In the genomic region with DNA sequence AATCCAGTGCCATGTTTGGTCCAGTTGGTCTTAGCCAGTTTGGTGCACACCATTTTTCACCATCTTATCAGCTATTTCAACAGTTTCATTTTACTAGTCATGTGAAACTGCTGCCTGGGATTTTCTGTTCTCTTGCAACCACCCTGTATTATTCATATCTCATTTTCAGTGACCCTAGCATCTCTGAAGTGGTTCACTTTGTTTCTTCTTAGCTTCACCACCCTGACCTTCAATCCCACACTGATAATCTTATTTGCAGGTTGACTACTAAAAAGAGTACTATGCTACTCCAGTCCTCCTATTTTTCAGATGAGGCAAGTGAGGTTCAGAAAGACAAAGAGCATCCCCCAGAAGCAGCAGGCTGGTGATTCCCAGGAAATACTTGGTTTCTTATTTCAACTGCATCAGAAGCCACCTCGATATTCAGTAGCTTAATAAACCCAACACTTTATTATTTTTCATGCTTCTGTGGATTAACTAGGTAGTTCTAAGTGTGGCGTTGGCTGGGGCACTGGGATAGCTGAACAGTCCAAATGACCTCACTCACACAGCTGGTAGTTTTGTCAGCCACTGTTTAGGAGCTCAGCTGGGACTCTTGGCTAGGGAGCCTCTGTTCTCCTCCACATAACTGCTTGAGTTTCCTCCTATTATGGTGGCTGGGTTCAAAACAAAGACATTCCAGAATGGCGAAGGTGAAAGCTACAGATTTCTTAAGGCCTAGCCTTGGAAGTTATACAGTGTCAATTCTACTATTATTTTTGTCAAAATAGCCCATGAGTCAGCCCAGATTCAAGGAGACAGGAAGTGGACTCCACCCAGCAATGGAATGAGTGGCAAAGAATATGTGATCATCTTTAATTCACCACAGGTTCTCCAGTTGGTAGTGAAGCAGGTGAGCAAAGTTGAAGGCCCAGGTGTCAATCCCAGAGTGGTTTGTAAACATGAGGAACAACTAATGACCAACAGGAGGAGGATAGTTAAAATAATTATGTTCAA, we compare ENCODE assay signal across 18 cellular contexts.
DNase-seq lines count a peak whose midpoint lies in the region; ATAC-seq and TF ChIP-seq lines count a peak whose summit lies in the region.
"Had no signal": no experiment of that assay in that cellular context is flagged by ENCODE, and none has a peak within 500 bp of the region (broad histone marks: within the 10 kb centered on the region; RNA-seq: fewer than 3 reads in every experiment).

No MANE protein-coding gene starts in this region.

- H4K20me1 ChIP-seq in KMS-11 (ENCODE audit: insufficient read depth), result no peaks in the 10 kb centered on the region

- no peak overlapping the region for H3K9ac ChIP-seq in KMS-11
- H3K9ac ChIP-seq: SK-N-SH had no signal

- H2AFZ ChIP-seq in KMS-11 (ENCODE audit: low read depth), result no peak overlapping the region

- POLR2A ChIA-PET in GM10248 (lab: Yijun Ruan, JAX), result no interaction called here

- peak overlapping the region; percentile 18; the same call in 1 of the 2 replicates for H3K4me2 ChIP-seq in KMS-11
- H3K4me2 ChIP-seq: SK-N-SH had no signal

- no peaks in the 10 kb centered on the region for H3K79me2 ChIP-seq in KMS-11 (ENCODE audit: insufficient read depth, low read depth)

- peak; percentile 43 for DNase-seq in GM10248 (ENCODE audit: extremely low spot score)
- DNase-seq in epithelial cell of esophagus (ENCODE audit: low read depth), result peak; percentile 18
- no peak for DNase-seq in kidney glomerular epithelial cell (lab: John Stamatoyannopoulos, UW)
- DNase-seq in SKM-1 treated with dmso at 0.1 percent for 144 hours (lab: John Stamatoyannopoulos, UW; ENCODE audit: unreplicated experiment), result no peak
- DNase-seq in DMS 273 treated with DMSO at 0.1 percent for 48 hours (lab: John Stamatoyannopoulos, UW), result no peak
- DNase-seq: AML-193, hippocampal formation, mucosa of descending colon, NCI-H1105 treated with DMSO at 0.1 percent for 48 hours, NCI-H2227 treated with DMSO at 0.1 percent for 48 hours, SK-N-SH had no signal

- CTCF ChIA-PET in GM10248 (lab: Yijun Ruan, JAX), result interaction anchor here (1.1 to 2.0 kb wide), 3 partner anchors 16 to 115 kb away, joined by 3 to 5 read pairs (median 5); a partner anchor contains a TSS

- ATAC-seq in GM18868 (IDR thresholded peaks at IDR 0.05; ENCODE audit: unreplicated experiment) (peak; percentile 72), HG03520 (IDR thresholded peaks at IDR 0.05; ENCODE audit: unreplicated experiment) (no peak)
- ATAC-seq: K562, mucosa of descending colon had no signal

- H3K4me1 ChIP-seq in KMS-11 (ENCODE audit: low read depth, poor library complexity, severe bottlenecking), result peaks cover 22% of the 10 kb centered on the region
- H3K4me1 ChIP-seq: HAP-1, right atrium auricular region had no signal

- TF ChIP-seq CTCF in GM10248 (IDR thresholded peaks at IDR 0.05; ENCODE audit: control extremely low read depth, extremely low read depth, low read depth, missing control alignments) (no peak), KMS-11 (conservative IDR thresholded peaks at IDR 0.05; ENCODE audit: low read depth, low read length) (no peak), epithelial cell of esophagus (IDR thresholded peaks at IDR 0.05; ENCODE audit: insufficient read depth, low read depth, low read length, missing control alignments) (no peak)

- peak overlapping the region; percentile 16; the same call in 1 of the 2 replicates for H3K27ac ChIP-seq in KMS-11
- H3K27ac ChIP-seq: neutrophil, right atrium auricular region had no signal

- H3K36me3 ChIP-seq in KMS-11 (ENCODE audit: insufficient read depth), result no peaks in the 10 kb centered on the region
- H3K36me3 ChIP-seq: HAP-1, neutrophil, right atrium auricular region had no signal

- no peak overlapping the region for H3K4me3 ChIP-seq in KMS-11 (IDR thresholded peaks at IDR 0.05; ENCODE audit: insufficient read depth, low read depth, low read length)
- no peak overlapping the region for H3K4me3 ChIP-seq in epithelial cell of esophagus (ENCODE audit: low read length)
- H3K4me3 ChIP-seq: HAP-1, K562, mucosa of descending colon, right atrium auricular region had no signal

- no peaks in the 10 kb centered on the region for H3K27me3 ChIP-seq in KMS-11 (ENCODE audit: insufficient read depth, low read depth)
- H3K27me3 ChIP-seq: right atrium auricular region had no signal

Comparison
In these comparisons a context has a peak if more than half of its experiments do, and no peak if none do; other contexts are left out.
1. DNase-seq: peak in GM10248 (single experiment) and epithelial cell of esophagus (single experiment); none in kidney glomerular epithelial cell (single experiment), SKM-1 treated with dmso at 0.1 percent for 144 hours (single experiment) and DMS 273 treated with DMSO at 0.1 percent for 48 hours (single experiment).